ENCODE assay signal across 16 cellular contexts in the genomic region with DNA sequence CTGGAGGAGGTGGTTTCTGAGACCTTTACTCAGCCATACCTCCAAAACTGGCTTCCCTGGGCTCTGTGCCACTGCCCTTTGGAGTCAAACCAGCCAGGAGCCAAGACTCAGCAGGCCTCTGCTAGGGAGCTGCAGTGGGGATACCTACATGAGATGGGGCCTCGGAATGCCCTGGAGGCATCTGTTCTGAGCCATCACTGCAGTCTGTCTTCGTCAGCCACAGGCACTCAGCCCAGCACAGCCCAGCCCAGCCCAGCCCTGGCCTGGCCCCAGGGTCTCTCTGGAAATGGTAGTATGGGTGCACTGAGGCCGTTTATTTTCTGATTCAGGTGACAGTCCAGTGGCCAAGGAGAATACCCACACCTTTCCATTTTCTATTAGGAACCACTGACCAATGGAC.
"Had no signal": no experiment of that assay in that cellular context is flagged by ENCODE, and none has a peak within 500 bp of the region (broad histone marks: within the 10 kb centered on the region; RNA-seq: fewer than 3 reads in every experiment).

No MANE protein-coding gene starts in this region.

- H3K27me3 ChIP-seq: gastroesophageal sphincter, pancreas, testis, tibial nerve, upper lobe of right lung, vagina had no signal

- DNase-seq: effector memory CD4-positive, alpha-beta T cell; glutamatergic neuron; immature natural killer cell; left ventricle myocardium inferior; natural killer cell; nucleus accumbens; right cardiac atrium; stimulated activated CD4-positive, alpha-beta T cell treated with anti-CD3 and anti-CD28 coated beads, Interleukin-1b, Interleukin-23, amount 100 ng/mL, for 48 hours; stimulated activated CD4-positive, alpha-beta T cell treated with anti-CD3 and anti-CD28 coated beads, Interleukin-4, amount 100 ng/mL, for 24 hours; testis; upper lobe of right lung had no signal

- H3K4me2 ChIP-seq: smooth muscle cell had no signal

- H3K36me3 ChIP-seq: gastroesophageal sphincter, left ventricle myocardium inferior, pancreas, tibial nerve, upper lobe of right lung, vagina had no signal

- H3K27ac ChIP-seq: gastroesophageal sphincter, left ventricle myocardium inferior, pancreas, testis, tibial nerve, upper lobe of right lung, vagina had no signal

- H3K4me1 ChIP-seq: gastroesophageal sphincter, left ventricle myocardium inferior, pancreas, testis, tibial nerve, upper lobe of right lung, vagina had no signal

- H3K4me3 ChIP-seq: gastroesophageal sphincter, left ventricle myocardium inferior, pancreas, smooth muscle cell, testis, tibial nerve, upper lobe of right lung, vagina had no signal

- H3K9me3 ChIP-seq: gastroesophageal sphincter, left ventricle myocardium inferior, pancreas, testis, tibial nerve, upper lobe of right lung, vagina had no signal
